13 cellular contexts compared by ENCODE assay signal in the genomic region with DNA sequence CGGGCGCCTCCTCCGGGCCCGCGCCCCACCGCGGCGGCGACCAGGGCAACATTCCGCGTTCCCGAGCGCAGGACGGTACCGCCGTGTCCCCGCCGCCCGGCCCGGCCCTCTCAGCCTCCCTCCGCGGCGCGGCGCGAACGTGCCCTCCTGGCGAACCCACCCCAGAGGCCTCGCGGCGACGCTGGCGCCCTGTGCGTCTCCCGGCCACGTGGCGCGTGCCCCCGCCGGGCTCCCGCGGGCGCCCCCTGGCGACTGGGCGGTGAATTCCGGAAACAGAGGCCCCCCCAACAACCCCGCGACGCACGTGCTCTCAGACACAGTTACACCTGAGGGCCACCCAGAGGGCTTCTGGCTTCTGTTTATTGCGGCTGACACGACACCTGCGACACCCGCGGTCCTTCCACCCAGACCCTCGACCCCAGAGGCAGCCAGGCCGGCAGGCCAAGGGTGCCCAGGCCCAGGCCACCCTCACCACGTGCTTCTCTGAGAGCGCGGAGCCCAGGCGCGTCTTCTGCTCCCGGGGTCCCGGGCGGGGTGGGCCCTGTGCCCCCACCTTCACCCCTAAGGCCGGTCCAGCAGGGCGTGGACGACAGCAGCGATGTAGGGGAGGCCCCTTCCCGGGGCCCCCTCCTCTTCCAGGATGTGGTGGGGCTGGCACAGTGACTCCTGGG. TPM values are rescaled to one million over a fixed set of nuclear protein-coding genes. Genes with fewer than 3 reads are reported as not detected.
A peak's percentile ranks its signal among the peaks of the same experiment; 100 is the strongest.
DNase-seq lines count a peak whose midpoint lies in the region; ATAC-seq and TF ChIP-seq lines count a peak whose summit lies in the region.
"Had no signal": no experiment of that assay in that cellular context is flagged by ENCODE, and none has a peak within 500 bp of the region (broad histone marks: within the 10 kb centered on the region; RNA-seq: fewer than 3 reads in every experiment).

A gene (minus strand): TSS at position 210 of the 671 bp plus-strand sequence. CDS start 158 bp downstream, at position 52.

- no peak for DNase-seq in CD8-positive, alpha-beta T cell
- DNase-seq in WTC11 (ENCODE audit: low spot score), result peak; percentile 67
- no peak for DNase-seq in ureter (ENCODE audit: low spot score)
- no peak for DNase-seq in heart right ventricle
- DNase-seq: CD4-positive, alpha-beta memory T cell; naive thymus-derived CD8-positive, alpha-beta T cell; NCI-H524 had no signal

- peaks cover 25% of the 10 kb centered on the region for H3K4me1 Mint-ChIP-seq in CD8-positive, alpha-beta T cell (ENCODE audit: low read depth)
- H3K4me1 Mint-ChIP-seq in WTC11, result peaks cover 24% of the 10 kb centered on the region

- TF ChIP-seq CTCF in 22Rv1 (IDR thresholded peaks at IDR 0.05) (peak; percentile 93), WTC11 (IDR thresholded peaks at IDR 0.05) (peak; percentile 67), liver (IDR thresholded peaks at IDR 0.05; ENCODE audit: low read depth, low read length, missing input control) (peak; percentile 14), heart right ventricle (IDR thresholded peaks at IDR 0.05) (peak in 1 of 9 donors; percentile 11)
- no peak for TF ChIP-seq CTCF in CD8-positive, alpha-beta T cell (IDR thresholded peaks at IDR 0.05)

- 92% methylated on average over 70 of the region's 70 CpGs for WGBS in liver
- WGBS in heart right ventricle, 2 donors, result 88 to 92% methylated on average over 51 to 70 of the region's 70 CpGs

- H3K4me3 Mint-ChIP-seq in CD8-positive, alpha-beta T cell, result no peak within 1 kb of the TSS
- H3K4me3 Mint-ChIP-seq in WTC11, result no peak within 1 kb of the TSS
- H3K4me3 Mint-ChIP-seq: CD4-positive, alpha-beta memory T cell had no signal

- peaks cover 51% of the 10 kb centered on the region for H3K36me3 Mint-ChIP-seq in CD8-positive, alpha-beta T cell
- peaks cover 4% of the 10 kb centered on the region; the same call in 1 of the 2 replicates for H3K36me3 Mint-ChIP-seq in WTC11

- intact Hi-C loops in CD8-positive, alpha-beta T cell (cut with DNase I, micrococcal nuclease), result no loop called here
- intact Hi-C loops in heart right ventricle (cut with DNase I), result no loop called here

- POLR2A ChIA-PET in CD8-positive, alpha-beta T cell (lab: Charles Lee), result interaction anchor here (0.5 to 1.1 kb wide), 3 partner anchors 10 to 66 kb away, joined by 3 read pairs; no protein-coding TSS in a partner anchor
- POLR2A ChIA-PET in WTC11 (lab: Charles Lee), result no interaction called here

- no peak for TF ChIP-seq RAD21 in liver (IDR thresholded peaks at IDR 0.05)

- peak within 1 kb of the TSS; percentile 65 for H3K27ac ChIP-seq in 22Rv1
- no peak within 1 kb of the TSS for H3K27ac ChIP-seq in CD8-positive, alpha-beta T cell (ENCODE audit: low read depth, low read length)
- H3K27ac ChIP-seq in liver (ENCODE audit: low read depth in 1 of 2, low read length in 2 of 2), result peak within 1 kb of the TSS in 1 of 2 donors; percentile 50
- no peak within 1 kb of the TSS for H3K27ac ChIP-seq in heart right ventricle
- H3K27ac ChIP-seq: right atrium auricular region had no signal

- peaks cover 36% of the 10 kb centered on the region for H3K4me1 ChIP-seq in CD8-positive, alpha-beta T cell (ENCODE audit: insufficient read depth, low read length)
- peaks cover 4 to 36% (median 22%) of the 10 kb centered on the region in 4 donors for H3K4me1 ChIP-seq in liver (ENCODE audit: control insufficient read depth in 4 of 4, insufficient read depth in 4 of 4, low read length in 3 of 4)
- peaks cover 0 to 22% (median 15%) of the 10 kb centered on the region in 9 donors for H3K4me1 ChIP-seq in heart right ventricle

- H3K27ac Mint-ChIP-seq in CD8-positive, alpha-beta T cell, result no peak within 1 kb of the TSS
- no peak within 1 kb of the TSS for H3K27ac Mint-ChIP-seq in WTC11

- no peak for ATAC-seq in CD8-positive, alpha-beta T cell
- ATAC-seq in WTC11 (0 out of 2 replicates have a peak, but pooled peaks have one; percentile 1), HG02642 (IDR thresholded peaks at IDR 0.05; ENCODE audit: poor library complexity, unreplicated experiment) (no peak), HG03457 (IDR thresholded peaks at IDR 0.05; ENCODE audit: unreplicated experiment) (no peak), heart right ventricle (no peak)
- ATAC-seq: naive thymus-derived CD8-positive, alpha-beta T cell had no signal

- H3K9me3 ChIP-seq in CD8-positive, alpha-beta T cell (ENCODE audit: low read length), result no peaks in the 10 kb centered on the region
- H3K9me3 ChIP-seq in liver (ENCODE audit: control insufficient read depth in 4 of 4, low read length in 3 of 4), result no peaks in the 10 kb centered on the region
- no peaks in the 10 kb centered on the region for H3K9me3 ChIP-seq in heart right ventricle
- H3K9me3 ChIP-seq: right atrium auricular region had no signal

- H3K27me3 Mint-ChIP-seq in CD8-positive, alpha-beta T cell (ENCODE audit: low read depth), result no peaks in the 10 kb centered on the region
- H3K27me3 Mint-ChIP-seq in WTC11 (ENCODE audit: low read depth), result peaks cover 11% of the 10 kb centered on the region
- H3K27me3 Mint-ChIP-seq: CD4-positive, alpha-beta memory T cell; naive thymus-derived CD8-positive, alpha-beta T cell had no signal

- H3K27me3 ChIP-seq in CD8-positive, alpha-beta T cell (ENCODE audit: insufficient read depth, low read length), result no peaks in the 10 kb centered on the region
- no peaks in the 10 kb centered on the region for H3K27me3 ChIP-seq in liver (ENCODE audit: control insufficient read depth in 4 of 4, insufficient read depth in 4 of 4, low read length in 3 of 4)
- peaks cover 0 to 18% (median 0%) of the 10 kb centered on the region in 7 donors for H3K27me3 ChIP-seq in heart right ventricle
- H3K27me3 ChIP-seq: right atrium auricular region had no signal

- H3K4me3 ChIP-seq in CD8-positive, alpha-beta T cell (ENCODE audit: low read depth, low read length), result no peak within 1 kb of the TSS
- H3K4me3 ChIP-seq in liver (ENCODE audit: low read depth in 1 of 3, low read length in 3 of 3), result no peak within 1 kb of the TSS
- no peak within 1 kb of the TSS for H3K4me3 ChIP-seq in heart right ventricle
- H3K4me3 ChIP-seq: right atrium auricular region had no signal

- peaks cover 46% of the 10 kb centered on the region for H3K36me3 ChIP-seq in CD8-positive, alpha-beta T cell (ENCODE audit: insufficient read depth, low read length)
- peaks cover 12 to 27% (median 15%) of the 10 kb centered on the region in 4 donors for H3K36me3 ChIP-seq in liver (ENCODE audit: control insufficient read depth in 4 of 4, insufficient read depth in 3 of 4, low read depth in 1 of 4, low read length in 3 of 4)
- H3K36me3 ChIP-seq in heart right ventricle, result peaks cover 4 to 62% (median 49%) of the 10 kb centered on the region in 9 donors

- no peak within 1 kb of the TSS for H3K9ac ChIP-seq in liver (ENCODE audit: low read depth in 1 of 2, low read length in 2 of 2)

- CTCF ChIA-PET in CD8-positive, alpha-beta T cell (lab: Charles Lee), result interaction anchor here (1.6 kb wide), 1 partner anchor 91 kb away, joined by 4 read pairs; no protein-coding TSS in a partner anchor
- CTCF ChIA-PET in WTC11 (lab: Charles Lee), result interaction anchor here (3.6 kb wide), 1 partner anchor 11 kb away, joined by 51 read pairs; a partner anchor contains a TSS

- H3K9me3 Mint-ChIP-seq in CD8-positive, alpha-beta T cell, result no peaks in the 10 kb centered on the region
- no peaks in the 10 kb centered on the region for H3K9me3 Mint-ChIP-seq in WTC11
- H3K9me3 Mint-ChIP-seq: naive thymus-derived CD8-positive, alpha-beta T cell had no signal

TF ChIP-seq in WTC11, 78 proteins besides CTCF, POLR2A, EP300 and RAD21 (continues in another document):
- TF ChIP-seq, protein P1, sequence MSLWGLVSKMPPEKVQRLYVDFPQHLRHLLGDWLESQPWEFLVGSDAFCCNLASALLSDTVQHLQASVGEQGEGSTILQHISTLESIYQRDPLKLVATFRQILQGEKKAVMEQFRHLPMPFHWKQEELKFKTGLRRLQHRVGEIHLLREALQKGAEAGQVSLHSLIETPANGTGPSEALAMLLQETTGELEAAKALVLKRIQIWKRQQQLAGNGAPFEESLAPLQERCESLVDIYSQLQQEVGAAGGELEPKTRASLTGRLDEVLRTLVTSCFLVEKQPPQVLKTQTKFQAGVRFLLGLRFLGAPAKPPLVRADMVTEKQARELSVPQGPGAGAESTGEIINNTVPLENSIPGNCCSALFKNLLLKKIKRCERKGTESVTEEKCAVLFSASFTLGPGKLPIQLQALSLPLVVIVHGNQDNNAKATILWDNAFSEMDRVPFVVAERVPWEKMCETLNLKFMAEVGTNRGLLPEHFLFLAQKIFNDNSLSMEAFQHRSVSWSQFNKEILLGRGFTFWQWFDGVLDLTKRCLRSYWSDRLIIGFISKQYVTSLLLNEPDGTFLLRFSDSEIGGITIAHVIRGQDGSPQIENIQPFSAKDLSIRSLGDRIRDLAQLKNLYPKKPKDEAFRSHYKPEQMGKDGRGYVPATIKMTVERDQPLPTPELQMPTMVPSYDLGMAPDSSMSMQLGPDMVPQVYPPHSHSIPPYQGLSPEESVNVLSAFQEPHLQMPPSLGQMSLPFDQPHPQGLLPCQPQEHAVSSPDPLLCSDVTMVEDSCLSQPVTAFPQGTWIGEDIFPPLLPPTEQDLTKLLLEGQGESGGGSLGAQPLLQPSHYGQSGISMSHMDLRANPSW (CRISPR knock-in tag; conservative IDR thresholded peaks at IDR 0.05; ENCODE audit: low read depth), result no peak

TF ChIP-seq in liver, 16 proteins besides CTCF, POLR2A, EP300 and RAD21 (continues in another document):
- TF ChIP-seq NR2F2 (IDR thresholded peaks at IDR 0.05), result no peak
- TF ChIP-seq GABPA (IDR thresholded peaks at IDR 0.05 in 1 of 2, conservative IDR thresholded peaks at IDR 0.05 in 1 of 2), result no peak
- TF ChIP-seq FOXA2 (IDR thresholded peaks at IDR 0.05), result no peak
- TF ChIP-seq, protein P2, sequence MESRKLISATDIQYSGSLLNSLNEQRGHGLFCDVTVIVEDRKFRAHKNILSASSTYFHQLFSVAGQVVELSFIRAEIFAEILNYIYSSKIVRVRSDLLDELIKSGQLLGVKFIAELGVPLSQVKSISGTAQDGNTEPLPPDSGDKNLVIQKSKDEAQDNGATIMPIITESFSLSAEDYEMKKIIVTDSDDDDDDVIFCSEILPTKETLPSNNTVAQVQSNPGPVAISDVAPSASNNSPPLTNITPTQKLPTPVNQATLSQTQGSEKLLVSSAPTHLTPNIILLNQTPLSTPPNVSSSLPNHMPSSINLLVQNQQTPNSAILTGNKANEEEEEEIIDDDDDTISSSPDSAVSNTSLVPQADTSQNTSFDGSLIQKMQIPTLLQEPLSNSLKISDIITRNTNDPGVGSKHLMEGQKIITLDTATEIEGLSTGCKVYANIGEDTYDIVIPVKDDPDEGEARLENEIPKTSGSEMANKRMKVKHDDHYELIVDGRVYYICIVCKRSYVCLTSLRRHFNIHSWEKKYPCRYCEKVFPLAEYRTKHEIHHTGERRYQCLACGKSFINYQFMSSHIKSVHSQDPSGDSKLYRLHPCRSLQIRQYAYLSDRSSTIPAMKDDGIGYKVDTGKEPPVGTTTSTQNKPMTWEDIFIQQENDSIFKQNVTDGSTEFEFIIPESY (IDR thresholded peaks at IDR 0.05), result no peak
- no peak for TF ChIP-seq SP1 (IDR thresholded peaks at IDR 0.05)

RNA-seq across cellular contexts. Expression of the gene that starts here (rescaled TPM):
- total RNA-seq in CD8-positive, alpha-beta T cell, result 10 to 100 TPM; 30.2 to 30.5 TPM
- 9.3 to 11.7 TPM (median 9.7 TPM) in 3 replicates for total RNA-seq in WTC11 (2021)
- under 1 TPM in 1 of 2 donors, not detected in 1; 0.33 TPM for total RNA-seq in liver
- under 1 TPM; 0.56 to 0.84 TPM for polyA plus RNA-seq in liver
- 2.8 TPM for total RNA-seq in ureter
- under 1 TPM in 5 of 10 donors, not detected in 5; 0.36 to 0.87 (median 0.62) TPM for total RNA-seq in heart right ventricle
- 1 to 10 TPM in 1 of 2 donors, under 1 TPM in 1; 0.88 to 2.3 TPM for polyA plus RNA-seq in heart right ventricle
- total RNA-seq: bronchial epithelial cell, right atrium auricular region had no signal
